In genomic region chr5:146327471-146327870, GRCh38 we compare ENCODE assay signal across 28 cellular contexts. TPM values are rescaled to one million over a fixed set of nuclear protein-coding genes. Genes with fewer than 3 reads are reported as not detected.
"Had no signal": no experiment of that assay in that cellular context is flagged by ENCODE, and none has a peak within 500 bp of the region (broad histone marks: within the 10 kb centered on the region; RNA-seq: fewer than 3 reads in every experiment).

No MANE protein-coding gene starts in this region.

- H3K27ac ChIP-seq: neural progenitor cell, pancreas, psoas muscle, skin epidermis, spleen, suprapubic skin, testis, tibial artery, transverse colon, upper lobe of right lung, uterus had no signal

- ATAC-seq: naive thymus-derived CD4-positive, alpha-beta T cell; natural killer cell; pancreas; psoas muscle; right cardiac atrium; sciatic nerve; stimulated activated memory B cell treated with anti-CD40 and anti-IgM and Interleukin-4, amounts not matched to agents 10 μg/mL and 1 μg/mL and 100 μg/mL, for 72 hours; stimulated activated naive CD8-positive, alpha-beta T cell treated with anti-CD3 and anti-CD28 coated beads, Interleukin-15, amount 100 ng/mL, for 72 hours; stimulated activated naive CD8-positive, alpha-beta T cell treated with anti-CD3 and anti-CD28 coated beads, Interleukin-15, Interleukin-2, amounts not matched to agents 100 U/mL and 50 U/mL, for 24 hours; upper lobe of right lung had no signal

- H3K4me3 ChIP-seq: neural progenitor cell, pancreas, psoas muscle, skin epidermis, smooth muscle cell, spleen, suprapubic skin, testis, tibial artery, transverse colon, upper lobe of right lung, uterus had no signal

- H3K27me3 ChIP-seq: pancreas, testis, uterus had no signal

- H3K9me3 ChIP-seq: pancreas, psoas muscle, spleen, suprapubic skin, testis, tibial artery, transverse colon, upper lobe of right lung, uterus had no signal

- DNase-seq: naive thymus-derived CD4-positive, alpha-beta T cell; natural killer cell; pancreas; psoas muscle; right cardiac atrium; spleen; stimulated activated CD4-positive, alpha-beta T cell treated with anti-CD3 and anti-CD28 coated beads, Interleukin-12 subunit alpha, Interleukin-12 subunit beta, amount 100 ng/mL, for 4 hours; stimulated activated CD4-positive, alpha-beta T cell treated with anti-CD3 and anti-CD28 coated beads, Interleukin-1b, Interleukin-23, amount 100 ng/mL, for 48 hours; stimulated activated CD4-positive, alpha-beta T cell treated with anti-CD3 and anti-CD28 coated beads, Interleukin-4, amount 100 ng/mL, for 1 hour; stimulated activated CD4-positive, alpha-beta T cell treated with anti-CD3 and anti-CD28 coated beads, Interleukin-4, amount 100 ng/mL, for 4 hours; stimulated activated CD8-positive, alpha-beta memory T cell treated with anti-CD3 and anti-CD28 coated beads, Interleukin-4, amount 100 ng/mL, for 48 hours; stimulated activated naive CD4-positive, alpha-beta T cell; stimulated activated naive CD8-positive, alpha-beta T cell treated with anti-CD3 and anti-CD28 coated beads, Interleukin-15, amount 100 ng/mL, for 72 hours; stimulated activated naive CD8-positive, alpha-beta T cell treated with anti-CD3 and anti-CD28 coated beads, Interleukin-15, Interleukin-2, amounts not matched to agents 100 U/mL and 50 U/mL, for 24 hours; substantia nigra; testis; tibial artery; transverse colon; upper lobe of right lung; uterus had no signal

- H3K36me3 ChIP-seq: neural progenitor cell, pancreas, spleen, suprapubic skin, tibial artery, transverse colon, upper lobe of right lung, uterus had no signal

- H3K4me1 ChIP-seq: pancreas, psoas muscle, spleen, suprapubic skin, testis, tibial artery, transverse colon, upper lobe of right lung, uterus had no signal

RNA-seq across cellular contexts. Expression of gene POU4F3, which starts 11.2 kb away (rescaled TPM):
- total RNA-seq: osteocyte, pancreas, progenitor cell of endocrine pancreas, psoas muscle, sciatic nerve, smooth muscle cell, testis, transverse colon, upper lobe of right lung had no signal
